In the genomic region with DNA sequence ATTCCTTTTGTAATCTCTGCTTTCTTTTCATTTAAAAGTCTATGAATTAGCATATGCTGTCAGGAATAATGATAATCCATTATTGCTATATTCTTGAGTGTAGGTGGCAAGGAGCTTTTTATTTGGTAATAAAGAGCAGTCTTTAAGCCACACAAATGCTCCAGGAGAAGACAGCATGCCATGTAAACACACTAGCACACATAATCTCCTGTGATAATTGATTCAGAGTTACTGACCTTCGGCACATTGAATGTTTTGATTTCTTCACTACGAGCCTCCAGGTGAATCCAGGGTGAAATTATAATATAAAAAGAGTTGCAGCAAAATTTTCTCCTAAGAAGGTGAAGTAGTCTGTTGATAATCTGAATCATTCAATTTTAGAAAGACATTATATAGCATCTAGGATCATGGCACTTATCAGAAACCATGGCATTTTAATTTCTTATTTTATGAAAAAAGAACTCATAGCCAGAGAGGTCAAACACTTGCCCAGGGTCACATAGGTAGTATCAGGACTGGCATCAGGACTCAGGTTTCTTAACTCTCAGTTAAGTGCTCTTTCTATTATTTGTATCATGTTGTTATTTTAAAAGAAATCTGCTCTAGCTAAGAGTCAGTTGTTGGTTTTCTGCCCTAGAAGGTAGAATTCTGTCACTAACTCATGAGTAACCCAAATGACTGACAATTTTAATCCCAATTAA, we compare ENCODE assay signal across 5 cellular contexts.
"Had no signal": no experiment of that assay in that cellular context is flagged by ENCODE, and none has a peak within 500 bp of the region (broad histone marks: within the 10 kb centered on the region; RNA-seq: fewer than 3 reads in every experiment).

No MANE protein-coding gene starts in this region.

- H3K27ac ChIP-seq: GM23248 had no signal

- H3K36me3 ChIP-seq: HAP-1 had no signal

- H3K4me3 ChIP-seq: GM23248, HAP-1 had no signal

- H3K9ac ChIP-seq: GM23248 had no signal

- DNase-seq: GM23248, GOT3, H7, KBM-7 had no signal

- H2AFZ ChIP-seq: GM23248 had no signal

- H3K9me3 ChIP-seq: HAP-1 had no signal
